8 cellular contexts compared by ENCODE assay signal in the genomic region with DNA sequence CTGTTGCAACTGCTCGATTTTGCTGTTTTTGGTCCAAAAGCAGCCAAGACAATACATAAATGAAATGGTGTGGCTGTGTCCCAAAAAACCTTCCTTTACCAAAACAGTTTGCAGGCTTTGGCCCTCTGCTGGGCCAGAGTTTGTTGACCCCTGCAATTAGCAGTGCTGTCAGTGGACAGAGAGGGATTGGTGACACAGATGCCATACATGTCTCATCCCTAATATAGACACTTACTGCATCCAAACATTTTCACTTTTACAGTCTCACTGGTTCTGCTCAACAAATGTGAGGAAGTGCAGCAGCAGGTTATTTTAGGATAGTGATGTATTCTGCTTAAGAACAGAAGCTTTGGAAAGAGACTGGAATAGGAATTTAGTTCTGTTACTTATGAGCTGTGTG.
"Had no signal": no experiment of that assay in that cellular context is flagged by ENCODE, and none has a peak within 500 bp of the region (broad histone marks: within the 10 kb centered on the region; RNA-seq: fewer than 3 reads in every experiment).

No MANE protein-coding gene starts in this region.

- H3K4me3 Mint-ChIP-seq: HFFc6 had no signal

- H3K4me1 ChIP-seq: HAP-1 had no signal

- DNase-seq: GM23248, GOT3, H7, HFFc6, IMR-90 had no signal

- H3K9ac ChIP-seq: GM23248 had no signal

- H3K27ac ChIP-seq: GM23248, HL-60 had no signal

- H3K36me3 ChIP-seq: HAP-1 had no signal

- ATAC-seq: HCT116 had no signal

- H2AFZ ChIP-seq: GM23248 had no signal

- H3K4me3 ChIP-seq: GM23248, HAP-1 had no signal

- H3K27ac Mint-ChIP-seq: HFFc6 had no signal
